Comparison of ENCODE assay signal across 12 cellular contexts in genomic region chr9:37029776-37030590, GRCh38. TPM values are rescaled to one million over a fixed set of nuclear protein-coding genes. Genes with fewer than 3 reads are reported as not detected.
DNase-seq lines count a peak whose midpoint lies in the region; ATAC-seq and TF ChIP-seq lines count a peak whose summit lies in the region.
"Had no signal": no experiment of that assay in that cellular context is flagged by ENCODE, and none has a peak within 500 bp of the region (broad histone marks: within the 10 kb centered on the region; RNA-seq: fewer than 3 reads in every experiment).

No MANE protein-coding gene starts in this region.

- no peak for TF ChIP-seq CTCF in type B pancreatic cell (conservative IDR thresholded peaks at IDR 0.05)

- H3K9me3 Mint-ChIP-seq in activated T-cell treated with anti-CD3 and anti-CD28 coated beads, Interleukin-2, amount 50 U/mL, for 72 hours: no peaks in the 10 kb centered on the region
- peaks cover 0 to 2% (median 0%) of the 10 kb centered on the region in 11 donors for H3K9me3 Mint-ChIP-seq in naive thymus-derived CD4-positive, alpha-beta T cell
- no peaks in the 10 kb centered on the region for H3K9me3 Mint-ChIP-seq in type B pancreatic cell

- peaks cover 25 to 58% of the 10 kb centered on the region in 2 donors for H3K4me1 ChIP-seq in naive thymus-derived CD4-positive, alpha-beta T cell (ENCODE audit: control insufficient read depth in 2 of 2, insufficient read depth in 2 of 2, low read length in 2 of 2)

- peaks cover 82% of the 10 kb centered on the region for H3K27me3 Mint-ChIP-seq in activated T-cell treated with anti-CD3 and anti-CD28 coated beads, Interleukin-2, amount 50 U/mL, for 72 hours (ENCODE audit: low read depth)
- peaks cover 70 to 93% (median 75%) of the 10 kb centered on the region in 5 donors for H3K27me3 Mint-ChIP-seq in naive thymus-derived CD4-positive, alpha-beta T cell
- H3K27me3 Mint-ChIP-seq in type B pancreatic cell: peaks cover 96% of the 10 kb centered on the region

- no peaks in the 10 kb centered on the region for H3K9me3 ChIP-seq in naive thymus-derived CD4-positive, alpha-beta T cell (ENCODE audit: control insufficient read depth in 2 of 3, low read length in 3 of 3)
- H3K9me3 ChIP-seq: neutrophil, vagina had no signal

- H3K27me3 ChIP-seq in naive thymus-derived CD4-positive, alpha-beta T cell (ENCODE audit: control insufficient read depth in 2 of 2, insufficient read depth in 2 of 2, low read length in 2 of 2): peaks cover 36 to 63% of the 10 kb centered on the region in 2 donors

- intact Hi-C loops in naive thymus-derived CD4-positive, alpha-beta T cell (cut with micrococcal nuclease): loop anchor here (1.0 to 10.0 kb wide), 3 partner anchors 43 to 565 kb away; partner anchors contain the start of genes TOMM5 (in 1 of the 2) and ZBTB5 (in 1 of the 2)
- intact Hi-C loops in Right ventricle myocardium superior (cut with DNase I): no loop called here

- H3K4me3 ChIP-seq in naive thymus-derived CD4-positive, alpha-beta T cell (ENCODE audit: low read length): no peak overlapping the region
- H3K4me3 ChIP-seq: vagina had no signal

- H3K36me3 ChIP-seq in naive thymus-derived CD4-positive, alpha-beta T cell (ENCODE audit: control insufficient read depth in 2 of 3, insufficient read depth in 3 of 3, low read length in 3 of 3): no peaks in the 10 kb centered on the region
- H3K36me3 ChIP-seq: neutrophil, vagina had no signal

- H3K36me3 Mint-ChIP-seq in activated T-cell treated with anti-CD3 and anti-CD28 coated beads, Interleukin-2, amount 50 U/mL, for 72 hours (ENCODE audit: insufficient read depth in 2 of 2): peaks cover 6 to 7% of the 10 kb centered on the region in 2 donors
- peaks cover 0 to 3% (median 0%) of the 10 kb centered on the region in 5 donors for H3K36me3 Mint-ChIP-seq in naive thymus-derived CD4-positive, alpha-beta T cell
- peaks cover 3% of the 10 kb centered on the region for H3K36me3 Mint-ChIP-seq in type B pancreatic cell

- H3K4me1 Mint-ChIP-seq in activated T-cell treated with anti-CD3 and anti-CD28 coated beads, Interleukin-2, amount 50 U/mL, for 72 hours (ENCODE audit: low read depth): peaks cover 52% of the 10 kb centered on the region
- peaks cover 18 to 61% (median 46%) of the 10 kb centered on the region in 7 donors for H3K4me1 Mint-ChIP-seq in naive thymus-derived CD4-positive, alpha-beta T cell
- H3K4me1 Mint-ChIP-seq in type B pancreatic cell (ENCODE audit: unreplicated experiment): peaks cover 4% of the 10 kb centered on the region

- H3K4me3 Mint-ChIP-seq in activated T-cell treated with anti-CD3 and anti-CD28 coated beads, Interleukin-2, amount 50 U/mL, for 72 hours: peak overlapping the region; percentile 72 to 94
- peak overlapping the region in 9 of 10 donors; percentile 21 to 71 (median 54) for H3K4me3 Mint-ChIP-seq in naive thymus-derived CD4-positive, alpha-beta T cell
- H3K4me3 Mint-ChIP-seq in type B pancreatic cell: no peak overlapping the region
- H3K4me3 Mint-ChIP-seq: dendritic cell treated with granulocyte-macrophage colony-stimulating factor and Interleukin-4, amounts not matched to agents 40 ng/mL and 50 ng/mL, for 4 days had no signal

- H3K27ac Mint-ChIP-seq in activated T-cell treated with anti-CD3 and anti-CD28 coated beads, Interleukin-2, amount 50 U/mL, for 72 hours: no peak overlapping the region
- no peak overlapping the region for H3K27ac Mint-ChIP-seq in naive thymus-derived CD4-positive, alpha-beta T cell
- H3K27ac Mint-ChIP-seq in type B pancreatic cell: no peak overlapping the region
- H3K27ac Mint-ChIP-seq: dendritic cell treated with granulocyte-macrophage colony-stimulating factor and Interleukin-4, amounts not matched to agents 40 ng/mL and 50 ng/mL, for 4 days had no signal

- no peak overlapping the region for H3K27ac ChIP-seq in naive thymus-derived CD4-positive, alpha-beta T cell (ENCODE audit: low read depth, low read length)
- H3K27ac ChIP-seq: neutrophil, vagina had no signal

- POLR2A ChIA-PET in naive thymus-derived CD4-positive, alpha-beta T cell (lab: Charles Lee): interaction anchor here (0.7 kb wide), 1 partner anchor 9 kb away, joined by 4 read pairs; no protein-coding TSS in a partner anchor

- DNase-seq in Daoy (ENCODE audit: low read depth) (peak; percentile 62), Right ventricle myocardium superior (no peak), amygdala (lab: John Stamatoyannopoulos, UW) (no peak), type B pancreatic cell (ENCODE audit: extremely low spot score, unreplicated experiment) (no peak)
- DNase-seq in activated T-cell treated with anti-CD3 and anti-CD28 coated beads, Interleukin-2, amount 50 U/mL, for 72 hours: no peak
- DNase-seq in naive thymus-derived CD4-positive, alpha-beta T cell: no peak
- DNase-seq in stimulated activated naive CD4-positive, alpha-beta T cell treated with Interleukin-2 at 50 U/mL for 16 hours (lab: John Stamatoyannopoulos, UW): no peak

- CTCF ChIA-PET in naive thymus-derived CD4-positive, alpha-beta T cell (lab: Charles Lee): no interaction called here

- peak; percentile 5 for ATAC-seq in GM21529 (IDR thresholded peaks at IDR 0.05; ENCODE audit: unreplicated experiment)
- ATAC-seq in activated T-cell treated with anti-CD3 and anti-CD28 coated beads, Interleukin-2, amount 50 U/mL, for 72 hours (replicated peaks in 1 of 2): no peak
- no peak for ATAC-seq in naive thymus-derived CD4-positive, alpha-beta T cell
- no peak for ATAC-seq in Right ventricle myocardium superior (ENCODE audit: poor library complexity)

RNA-seq across cellular contexts. Expression of gene PAX5, which starts 4.1 kb away (rescaled TPM):
- under 0.01 and 0.17 TPM in 2 replicates for total RNA-seq in Daoy (2014; rRNA removed; shearing (Covaris generic))
- 1 to 10 TPM; 2.2 TPM for total RNA-seq in activated T-cell treated with anti-CD3 and anti-CD28 coated beads, Interleukin-2, amount 50 U/mL, for 72 hours
- 1 to 10 TPM in 1 of 5 experiments, under 1 TPM in 4; 0.12 to 8.0 (median 0.40) TPM for total RNA-seq in naive thymus-derived CD4-positive, alpha-beta T cell
- under 1 TPM in 1 of 2 donors, not detected in 1; 0.10 TPM for polyA plus RNA-seq in naive thymus-derived CD4-positive, alpha-beta T cell
- not detected for total RNA-seq in Right ventricle myocardium superior
- total RNA-seq in type B pancreatic cell (ENCODE audit: low replicate concordance): not detected in 2 replicates
- total RNA-seq: NCI-H460 had no signal
